Comparison of ENCODE assay signal across 1 cellular context in the genomic region with DNA sequence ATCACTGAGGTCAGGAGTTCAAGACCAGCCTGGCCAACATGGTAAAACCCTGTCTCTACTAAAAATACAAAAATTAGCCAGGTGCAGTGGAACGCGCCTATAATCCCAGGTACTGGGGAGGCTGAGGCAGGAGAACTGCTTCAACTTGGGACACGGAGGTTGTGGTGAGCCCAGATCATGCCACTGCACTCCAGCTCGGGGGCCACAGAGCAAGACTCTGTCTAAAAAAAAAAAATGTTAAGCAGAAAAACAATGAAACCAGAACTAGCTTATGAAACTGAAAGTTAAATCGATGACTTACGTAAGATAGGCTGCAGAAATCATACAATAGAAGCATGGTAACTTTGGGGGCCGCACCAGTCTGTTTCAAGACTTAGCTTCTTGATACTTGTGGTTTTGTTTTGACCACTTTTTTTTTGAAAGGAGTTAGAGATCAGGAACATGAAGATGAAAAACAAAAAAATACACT.
A peak's percentile ranks its signal among the peaks of the same experiment; 100 is the strongest.
TF ChIP-seq lines count a peak whose summit lies in the region.

No MANE protein-coding gene starts in this region.

TF ChIP-seq in GM12878, 131 proteins besides CTCF, POLR2A, EP300 and RAD21 (continued from another document and continues in another):
- TF ChIP-seq, protein P1, sequence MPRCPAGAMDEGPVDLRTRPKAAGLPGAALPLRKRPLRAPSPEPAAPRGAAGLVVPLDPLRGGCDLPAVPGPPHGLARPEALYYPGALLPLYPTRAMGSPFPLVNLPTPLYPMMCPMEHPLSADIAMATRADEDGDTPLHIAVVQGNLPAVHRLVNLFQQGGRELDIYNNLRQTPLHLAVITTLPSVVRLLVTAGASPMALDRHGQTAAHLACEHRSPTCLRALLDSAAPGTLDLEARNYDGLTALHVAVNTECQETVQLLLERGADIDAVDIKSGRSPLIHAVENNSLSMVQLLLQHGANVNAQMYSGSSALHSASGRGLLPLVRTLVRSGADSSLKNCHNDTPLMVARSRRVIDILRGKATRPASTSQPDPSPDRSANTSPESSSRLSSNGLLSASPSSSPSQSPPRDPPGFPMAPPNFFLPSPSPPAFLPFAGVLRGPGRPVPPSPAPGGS (IDR thresholded peaks at IDR 0.05; ENCODE audit: borderline replicate concordance, insufficient read depth, low read depth, low read length, poor library complexity, severe bottlenecking): no peak
- TF ChIP-seq STAT1 (conservative IDR thresholded peaks at IDR 0.05): 0 out of 2 replicates have a peak, but pooled peaks have one; percentile 40
- no peak for TF ChIP-seq CEBPB (IDR thresholded peaks at IDR 0.05; ENCODE audit: borderline replicate concordance in 1 of 2, low read depth in 2 of 2, low read length in 2 of 2)
- TF ChIP-seq, protein P2, sequence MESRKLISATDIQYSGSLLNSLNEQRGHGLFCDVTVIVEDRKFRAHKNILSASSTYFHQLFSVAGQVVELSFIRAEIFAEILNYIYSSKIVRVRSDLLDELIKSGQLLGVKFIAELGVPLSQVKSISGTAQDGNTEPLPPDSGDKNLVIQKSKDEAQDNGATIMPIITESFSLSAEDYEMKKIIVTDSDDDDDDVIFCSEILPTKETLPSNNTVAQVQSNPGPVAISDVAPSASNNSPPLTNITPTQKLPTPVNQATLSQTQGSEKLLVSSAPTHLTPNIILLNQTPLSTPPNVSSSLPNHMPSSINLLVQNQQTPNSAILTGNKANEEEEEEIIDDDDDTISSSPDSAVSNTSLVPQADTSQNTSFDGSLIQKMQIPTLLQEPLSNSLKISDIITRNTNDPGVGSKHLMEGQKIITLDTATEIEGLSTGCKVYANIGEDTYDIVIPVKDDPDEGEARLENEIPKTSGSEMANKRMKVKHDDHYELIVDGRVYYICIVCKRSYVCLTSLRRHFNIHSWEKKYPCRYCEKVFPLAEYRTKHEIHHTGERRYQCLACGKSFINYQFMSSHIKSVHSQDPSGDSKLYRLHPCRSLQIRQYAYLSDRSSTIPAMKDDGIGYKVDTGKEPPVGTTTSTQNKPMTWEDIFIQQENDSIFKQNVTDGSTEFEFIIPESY (IDR thresholded peaks at IDR 0.05): no peak
- peak; percentile 72; the same call in 1 of the 2 replicates for TF ChIP-seq CBFB (IDR thresholded peaks at IDR 0.05; ENCODE audit: low read depth)
- no peak; the same call in 1 of the 2 replicates for TF ChIP-seq BACH1 (IDR thresholded peaks at IDR 0.05; ENCODE audit: borderline replicate concordance)
- TF ChIP-seq ZNF217 (IDR thresholded peaks at IDR 0.05): peak; percentile 85
- TF ChIP-seq, protein P3, sequence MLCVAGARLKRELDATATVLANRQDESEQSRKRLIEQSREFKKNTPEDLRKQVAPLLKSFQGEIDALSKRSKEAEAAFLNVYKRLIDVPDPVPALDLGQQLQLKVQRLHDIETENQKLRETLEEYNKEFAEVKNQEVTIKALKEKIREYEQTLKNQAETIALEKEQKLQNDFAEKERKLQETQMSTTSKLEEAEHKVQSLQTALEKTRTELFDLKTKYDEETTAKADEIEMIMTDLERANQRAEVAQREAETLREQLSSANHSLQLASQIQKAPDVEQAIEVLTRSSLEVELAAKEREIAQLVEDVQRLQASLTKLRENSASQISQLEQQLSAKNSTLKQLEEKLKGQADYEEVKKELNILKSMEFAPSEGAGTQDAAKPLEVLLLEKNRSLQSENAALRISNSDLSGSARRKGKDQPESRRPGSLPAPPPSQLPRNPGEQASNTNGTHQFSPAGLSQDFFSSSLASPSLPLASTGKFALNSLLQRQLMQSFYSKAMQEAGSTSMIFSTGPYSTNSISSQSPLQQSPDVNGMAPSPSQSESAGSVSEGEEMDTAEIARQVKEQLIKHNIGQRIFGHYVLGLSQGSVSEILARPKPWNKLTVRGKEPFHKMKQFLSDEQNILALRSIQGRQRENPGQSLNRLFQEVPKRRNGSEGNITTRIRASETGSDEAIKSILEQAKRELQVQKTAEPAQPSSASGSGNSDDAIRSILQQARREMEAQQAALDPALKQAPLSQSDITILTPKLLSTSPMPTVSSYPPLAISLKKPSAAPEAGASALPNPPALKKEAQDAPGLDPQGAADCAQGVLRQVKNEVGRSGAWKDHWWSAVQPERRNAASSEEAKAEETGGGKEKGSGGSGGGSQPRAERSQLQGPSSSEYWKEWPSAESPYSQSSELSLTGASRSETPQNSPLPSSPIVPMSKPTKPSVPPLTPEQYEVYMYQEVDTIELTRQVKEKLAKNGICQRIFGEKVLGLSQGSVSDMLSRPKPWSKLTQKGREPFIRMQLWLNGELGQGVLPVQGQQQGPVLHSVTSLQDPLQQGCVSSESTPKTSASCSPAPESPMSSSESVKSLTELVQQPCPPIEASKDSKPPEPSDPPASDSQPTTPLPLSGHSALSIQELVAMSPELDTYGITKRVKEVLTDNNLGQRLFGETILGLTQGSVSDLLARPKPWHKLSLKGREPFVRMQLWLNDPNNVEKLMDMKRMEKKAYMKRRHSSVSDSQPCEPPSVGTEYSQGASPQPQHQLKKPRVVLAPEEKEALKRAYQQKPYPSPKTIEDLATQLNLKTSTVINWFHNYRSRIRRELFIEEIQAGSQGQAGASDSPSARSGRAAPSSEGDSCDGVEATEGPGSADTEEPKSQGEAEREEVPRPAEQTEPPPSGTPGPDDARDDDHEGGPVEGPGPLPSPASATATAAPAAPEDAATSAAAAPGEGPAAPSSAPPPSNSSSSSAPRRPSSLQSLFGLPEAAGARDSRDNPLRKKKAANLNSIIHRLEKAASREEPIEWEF (IDR thresholded peaks at IDR 0.05; ENCODE audit: insufficient replicate concordance, low read depth, low read length): peak; percentile 85
- TF ChIP-seq NR2C1 (IDR thresholded peaks at IDR 0.05): no peak
- TF ChIP-seq SRF (IDR thresholded peaks at IDR 0.05; ENCODE audit: low read depth in 2 of 2, low read length in 2 of 2): no peak
- TF ChIP-seq ZNF24 (IDR thresholded peaks at IDR 0.05): 0 out of 2 replicates have a peak, but pooled peaks have one; percentile 15
- TF ChIP-seq RUNX3 (IDR thresholded peaks at IDR 0.05; ENCODE audit: low read length): peak; percentile 94
- no peak for TF ChIP-seq KAT2A (conservative IDR thresholded peaks at IDR 0.05; ENCODE audit: control insufficient read depth, low read depth, low read length)
- TF ChIP-seq, protein P4, sequence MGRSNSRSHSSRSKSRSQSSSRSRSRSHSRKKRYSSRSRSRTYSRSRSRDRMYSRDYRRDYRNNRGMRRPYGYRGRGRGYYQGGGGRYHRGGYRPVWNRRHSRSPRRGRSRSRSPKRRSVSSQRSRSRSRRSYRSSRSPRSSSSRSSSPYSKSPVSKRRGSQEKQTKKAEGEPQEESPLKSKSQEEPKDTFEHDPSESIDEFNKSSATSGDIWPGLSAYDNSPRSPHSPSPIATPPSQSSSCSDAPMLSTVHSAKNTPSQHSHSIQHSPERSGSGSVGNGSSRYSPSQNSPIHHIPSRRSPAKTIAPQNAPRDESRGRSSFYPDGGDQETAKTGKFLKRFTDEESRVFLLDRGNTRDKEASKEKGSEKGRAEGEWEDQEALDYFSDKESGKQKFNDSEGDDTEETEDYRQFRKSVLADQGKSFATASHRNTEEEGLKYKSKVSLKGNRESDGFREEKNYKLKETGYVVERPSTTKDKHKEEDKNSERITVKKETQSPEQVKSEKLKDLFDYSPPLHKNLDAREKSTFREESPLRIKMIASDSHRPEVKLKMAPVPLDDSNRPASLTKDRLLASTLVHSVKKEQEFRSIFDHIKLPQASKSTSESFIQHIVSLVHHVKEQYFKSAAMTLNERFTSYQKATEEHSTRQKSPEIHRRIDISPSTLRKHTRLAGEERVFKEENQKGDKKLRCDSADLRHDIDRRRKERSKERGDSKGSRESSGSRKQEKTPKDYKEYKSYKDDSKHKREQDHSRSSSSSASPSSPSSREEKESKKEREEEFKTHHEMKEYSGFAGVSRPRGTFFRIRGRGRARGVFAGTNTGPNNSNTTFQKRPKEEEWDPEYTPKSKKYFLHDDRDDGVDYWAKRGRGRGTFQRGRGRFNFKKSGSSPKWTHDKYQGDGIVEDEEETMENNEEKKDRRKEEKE (IDR thresholded peaks at IDR 0.05): no peak
- TF ChIP-seq YBX1 (IDR thresholded peaks at IDR 0.05): no peak
- peak; percentile 94 for TF ChIP-seq ATF7 (IDR thresholded peaks at IDR 0.05; ENCODE audit: low read depth)
- TF ChIP-seq, protein P5, sequence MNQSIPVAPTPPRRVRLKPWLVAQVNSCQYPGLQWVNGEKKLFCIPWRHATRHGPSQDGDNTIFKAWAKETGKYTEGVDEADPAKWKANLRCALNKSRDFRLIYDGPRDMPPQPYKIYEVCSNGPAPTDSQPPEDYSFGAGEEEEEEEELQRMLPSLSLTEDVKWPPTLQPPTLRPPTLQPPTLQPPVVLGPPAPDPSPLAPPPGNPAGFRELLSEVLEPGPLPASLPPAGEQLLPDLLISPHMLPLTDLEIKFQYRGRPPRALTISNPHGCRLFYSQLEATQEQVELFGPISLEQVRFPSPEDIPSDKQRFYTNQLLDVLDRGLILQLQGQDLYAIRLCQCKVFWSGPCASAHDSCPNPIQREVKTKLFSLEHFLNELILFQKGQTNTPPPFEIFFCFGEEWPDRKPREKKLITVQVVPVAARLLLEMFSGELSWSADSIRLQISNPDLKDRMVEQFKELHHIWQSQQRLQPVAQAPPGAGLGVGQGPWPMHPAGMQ (IDR thresholded peaks at IDR 0.05; ENCODE audit: borderline replicate concordance): no peak
- no peak for TF ChIP-seq HCFC1 (IDR thresholded peaks at IDR 0.05; ENCODE audit: low read length)
- TF ChIP-seq NFIC (IDR thresholded peaks at IDR 0.05; ENCODE audit: low read depth, low read length): peak; percentile 71
- no peak for TF ChIP-seq SIX5 (IDR thresholded peaks at IDR 0.05; ENCODE audit: low read depth, low read length, severe bottlenecking)
- TF ChIP-seq, protein P6, sequence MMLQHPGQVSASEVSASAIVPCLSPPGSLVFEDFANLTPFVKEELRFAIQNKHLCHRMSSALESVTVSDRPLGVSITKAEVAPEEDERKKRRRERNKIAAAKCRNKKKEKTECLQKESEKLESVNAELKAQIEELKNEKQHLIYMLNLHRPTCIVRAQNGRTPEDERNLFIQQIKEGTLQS (IDR thresholded peaks at IDR 0.05; ENCODE audit: borderline replicate concordance, extremely low read depth, low read depth, low read length): no peak
- 0 out of 3 replicates have a peak, but pooled peaks have one; percentile 41 for TF ChIP-seq POU2F2 (IDR thresholded peaks at IDR 0.05; ENCODE audit: borderline replicate concordance, low read depth, low read length)
- TF ChIP-seq, protein P7, sequence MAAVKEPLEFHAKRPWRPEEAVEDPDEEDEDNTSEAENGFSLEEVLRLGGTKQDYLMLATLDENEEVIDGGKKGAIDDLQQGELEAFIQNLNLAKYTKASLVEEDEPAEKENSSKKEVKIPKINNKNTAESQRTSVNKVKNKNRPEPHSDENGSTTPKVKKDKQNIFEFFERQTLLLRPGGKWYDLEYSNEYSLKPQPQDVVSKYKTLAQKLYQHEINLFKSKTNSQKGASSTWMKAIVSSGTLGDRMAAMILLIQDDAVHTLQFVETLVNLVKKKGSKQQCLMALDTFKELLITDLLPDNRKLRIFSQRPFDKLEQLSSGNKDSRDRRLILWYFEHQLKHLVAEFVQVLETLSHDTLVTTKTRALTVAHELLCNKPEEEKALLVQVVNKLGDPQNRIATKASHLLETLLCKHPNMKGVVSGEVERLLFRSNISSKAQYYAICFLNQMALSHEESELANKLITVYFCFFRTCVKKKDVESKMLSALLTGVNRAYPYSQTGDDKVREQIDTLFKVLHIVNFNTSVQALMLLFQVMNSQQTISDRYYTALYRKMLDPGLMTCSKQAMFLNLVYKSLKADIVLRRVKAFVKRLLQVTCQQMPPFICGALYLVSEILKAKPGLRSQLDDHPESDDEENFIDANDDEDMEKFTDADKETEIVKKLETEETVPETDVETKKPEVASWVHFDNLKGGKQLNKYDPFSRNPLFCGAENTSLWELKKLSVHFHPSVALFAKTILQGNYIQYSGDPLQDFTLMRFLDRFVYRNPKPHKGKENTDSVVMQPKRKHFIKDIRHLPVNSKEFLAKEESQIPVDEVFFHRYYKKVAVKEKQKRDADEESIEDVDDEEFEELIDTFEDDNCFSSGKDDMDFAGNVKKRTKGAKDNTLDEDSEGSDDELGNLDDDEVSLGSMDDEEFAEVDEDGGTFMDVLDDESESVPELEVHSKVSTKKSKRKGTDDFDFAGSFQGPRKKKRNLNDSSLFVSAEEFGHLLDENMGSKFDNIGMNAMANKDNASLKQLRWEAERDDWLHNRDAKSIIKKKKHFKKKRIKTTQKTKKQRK (IDR thresholded peaks at IDR 0.05; ENCODE audit: low read depth, low read length): no peak
- no peak for TF ChIP-seq CHD1 (IDR thresholded peaks at IDR 0.05; ENCODE audit: low read depth, low read length)
- TF ChIP-seq, protein P8, sequence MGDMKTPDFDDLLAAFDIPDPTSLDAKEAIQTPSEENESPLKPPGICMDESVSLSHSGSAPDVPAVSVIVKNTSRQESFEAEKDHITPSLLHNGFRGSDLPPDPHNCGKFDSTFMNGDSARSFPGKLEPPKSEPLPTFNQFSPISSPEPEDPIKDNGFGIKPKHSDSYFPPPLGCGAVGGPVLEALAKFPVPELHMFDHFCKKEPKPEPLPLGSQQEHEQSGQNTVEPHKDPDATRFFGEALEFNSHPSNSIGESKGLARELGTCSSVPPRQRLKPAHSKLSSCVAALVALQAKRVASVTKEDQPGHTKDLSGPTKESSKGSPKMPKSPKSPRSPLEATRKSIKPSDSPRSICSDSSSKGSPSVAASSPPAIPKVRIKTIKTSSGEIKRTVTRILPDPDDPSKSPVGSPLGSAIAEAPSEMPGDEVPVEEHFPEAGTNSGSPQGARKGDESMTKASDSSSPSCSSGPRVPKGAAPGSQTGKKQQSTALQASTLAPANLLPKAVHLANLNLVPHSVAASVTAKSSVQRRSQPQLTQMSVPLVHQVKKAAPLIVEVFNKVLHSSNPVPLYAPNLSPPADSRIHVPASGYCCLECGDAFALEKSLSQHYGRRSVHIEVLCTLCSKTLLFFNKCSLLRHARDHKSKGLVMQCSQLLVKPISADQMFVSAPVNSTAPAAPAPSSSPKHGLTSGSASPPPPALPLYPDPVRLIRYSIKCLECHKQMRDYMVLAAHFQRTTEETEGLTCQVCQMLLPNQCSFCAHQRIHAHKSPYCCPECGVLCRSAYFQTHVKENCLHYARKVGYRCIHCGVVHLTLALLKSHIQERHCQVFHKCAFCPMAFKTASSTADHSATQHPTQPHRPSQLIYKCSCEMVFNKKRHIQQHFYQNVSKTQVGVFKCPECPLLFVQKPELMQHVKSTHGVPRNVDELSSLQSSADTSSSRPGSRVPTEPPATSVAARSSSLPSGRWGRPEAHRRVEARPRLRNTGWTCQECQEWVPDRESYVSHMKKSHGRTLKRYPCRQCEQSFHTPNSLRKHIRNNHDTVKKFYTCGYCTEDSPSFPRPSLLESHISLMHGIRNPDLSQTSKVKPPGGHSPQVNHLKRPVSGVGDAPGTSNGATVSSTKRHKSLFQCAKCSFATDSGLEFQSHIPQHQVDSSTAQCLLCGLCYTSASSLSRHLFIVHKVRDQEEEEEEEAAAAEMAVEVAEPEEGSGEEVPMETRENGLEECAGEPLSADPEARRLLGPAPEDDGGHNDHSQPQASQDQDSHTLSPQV (IDR thresholded peaks at IDR 0.05): no peak; the same call in 1 of the 2 replicates
- TF ChIP-seq, protein P9, sequence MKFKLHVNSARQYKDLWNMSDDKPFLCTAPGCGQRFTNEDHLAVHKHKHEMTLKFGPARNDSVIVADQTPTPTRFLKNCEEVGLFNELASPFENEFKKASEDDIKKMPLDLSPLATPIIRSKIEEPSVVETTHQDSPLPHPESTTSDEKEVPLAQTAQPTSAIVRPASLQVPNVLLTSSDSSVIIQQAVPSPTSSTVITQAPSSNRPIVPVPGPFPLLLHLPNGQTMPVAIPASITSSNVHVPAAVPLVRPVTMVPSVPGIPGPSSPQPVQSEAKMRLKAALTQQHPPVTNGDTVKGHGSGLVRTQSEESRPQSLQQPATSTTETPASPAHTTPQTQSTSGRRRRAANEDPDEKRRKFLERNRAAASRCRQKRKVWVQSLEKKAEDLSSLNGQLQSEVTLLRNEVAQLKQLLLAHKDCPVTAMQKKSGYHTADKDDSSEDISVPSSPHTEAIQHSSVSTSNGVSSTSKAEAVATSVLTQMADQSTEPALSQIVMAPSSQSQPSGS (IDR thresholded peaks at IDR 0.05; ENCODE audit: low read length): peak; percentile 59; the same call in 1 of the 2 replicates
